ENCODE assay signal across 8 cellular contexts in the genomic region with DNA sequence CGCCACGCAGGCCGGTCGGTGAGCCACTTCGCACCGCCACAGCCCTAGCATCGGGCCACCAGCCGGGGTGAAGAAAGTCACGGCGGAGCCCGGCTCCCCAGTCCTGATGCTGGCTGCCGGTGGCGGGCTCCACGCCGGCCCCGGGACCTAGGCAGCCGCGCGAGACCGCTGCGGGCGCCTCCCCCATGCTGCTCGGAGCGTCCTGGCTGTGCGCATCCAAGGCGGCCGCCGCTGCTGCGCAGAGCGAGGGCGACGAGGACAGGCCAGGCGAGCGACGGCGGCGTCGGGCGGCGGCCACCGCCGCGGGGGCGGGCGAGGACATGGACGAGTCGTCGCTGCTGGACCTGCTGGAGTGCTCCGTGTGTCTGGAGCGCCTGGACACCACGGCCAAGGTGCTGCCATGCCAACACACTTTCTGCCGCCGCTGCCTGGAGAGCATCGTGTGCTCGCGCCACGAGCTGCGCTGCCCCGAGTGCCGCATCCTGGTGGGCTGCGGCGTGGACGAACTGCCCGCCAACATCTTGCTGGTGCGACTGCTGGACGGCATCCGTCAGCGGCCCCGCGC. TPM values are rescaled to one million over a fixed set of nuclear protein-coding genes. Genes with fewer than 3 reads are reported as not detected.
A peak's percentile ranks its signal among the peaks of the same experiment; 100 is the strongest.
DNase-seq lines count a peak whose midpoint lies in the region; ATAC-seq and TF ChIP-seq lines count a peak whose summit lies in the region.

No MANE protein-coding gene starts in this region.

- no peaks in the 10 kb centered on the region for H3K36me3 ChIP-seq in psoas muscle (ENCODE audit: insufficient read depth in 1 of 2, low read depth in 1 of 2)

- no peaks in the 10 kb centered on the region for H3K9me3 Mint-ChIP-seq in activated naive CD4-positive, alpha-beta T cell treated with anti-CD3 and anti-CD28 coated beads for 36 hours

- DNase-seq in GDM1 (lab: John Stamatoyannopoulos, UW), result peak; percentile 45
- DNase-seq in HK-2 (ENCODE audit: unreplicated experiment), result peak; percentile 6
- DNase-seq in activated naive CD4-positive, alpha-beta T cell treated with anti-CD3 and anti-CD28 coated beads for 36 hours, result peak; percentile 44
- peak; percentile 69 for DNase-seq in left ventricle myocardium superior
- DNase-seq in psoas muscle, result peak; percentile 51 to 74
- DNase-seq in COR-L47 (lab: John Stamatoyannopoulos, UW), result no peak
- no peak for DNase-seq in NCI-H1048 (lab: John Stamatoyannopoulos, UW)

- no peaks in the 10 kb centered on the region for H3K27me3 ChIP-seq in psoas muscle (ENCODE audit: insufficient read depth in 3 of 3, low read length in 2 of 3)

- CTCF ChIA-PET in activated naive CD4-positive, alpha-beta T cell treated with anti-CD3 and anti-CD28 coated beads for 36 hours (lab: Charles Lee), result interaction anchor here (1.3 to 4.7 kb wide), 3 partner anchors 30 to 381 kb away, joined by 3 to 57 read pairs (median 4); no protein-coding TSS in a partner anchor

- peak overlapping the region; percentile 82 for H3K27ac ChIP-seq in psoas muscle

- H3K4me1 Mint-ChIP-seq in activated naive CD4-positive, alpha-beta T cell treated with anti-CD3 and anti-CD28 coated beads for 36 hours (ENCODE audit: low read depth), result peaks cover 48% of the 10 kb centered on the region

- peak; percentile 65 for ATAC-seq in left ventricle myocardium superior
- peak; percentile 48 to 63 (median 58) for ATAC-seq in psoas muscle
- ATAC-seq in GM19023 (IDR thresholded peaks at IDR 0.05; ENCODE audit: unreplicated experiment), result no peak

- H3K27me3 Mint-ChIP-seq in activated naive CD4-positive, alpha-beta T cell treated with anti-CD3 and anti-CD28 coated beads for 36 hours (ENCODE audit: low read depth), result peaks cover 6% of the 10 kb centered on the region

- H3K27ac Mint-ChIP-seq in activated naive CD4-positive, alpha-beta T cell treated with anti-CD3 and anti-CD28 coated beads for 36 hours, result no peak overlapping the region

- no peak for TF ChIP-seq CTCF in psoas muscle (IDR thresholded peaks at IDR 0.05)

- intact Hi-C loops in activated naive CD4-positive, alpha-beta T cell treated with anti-CD3 and anti-CD28 coated beads for 36 hours (cut with micrococcal nuclease), result loop anchor here (1.0 to 5.0 kb wide), 7 partner anchors 15 to 363 kb away; no protein-coding TSS in a partner anchor
- intact Hi-C loops in left ventricle myocardium superior (cut with micrococcal nuclease), result loop anchor here (10.0 kb wide), 1 partner anchor 385 kb away; no protein-coding TSS in a partner anchor
- intact Hi-C loops in psoas muscle (cut with DNase I), result loop anchor here (5.0 kb wide), 3 partner anchors 78 to 378 kb away; no protein-coding TSS in a partner anchor

- WGBS in psoas muscle, 3 donors, result 0 to 1% (median 0%) methylated on average over 55 to 70 of the region's 70 CpGs

- peak overlapping the region; percentile 86 for H3K4me3 ChIP-seq in psoas muscle

- peaks cover 2% of the 10 kb centered on the region for H3K36me3 Mint-ChIP-seq in activated naive CD4-positive, alpha-beta T cell treated with anti-CD3 and anti-CD28 coated beads for 36 hours (ENCODE audit: low read depth)

- H3K4me3 Mint-ChIP-seq in activated naive CD4-positive, alpha-beta T cell treated with anti-CD3 and anti-CD28 coated beads for 36 hours, result peak overlapping the region; percentile 57

- H3K4me1 ChIP-seq in psoas muscle, result peaks cover 28% of the 10 kb centered on the region

- H3K9me3 ChIP-seq in psoas muscle, result no peaks in the 10 kb centered on the region

RNA-seq across cellular contexts. Expression of a gene that starts 0.4 kb away (rescaled TPM):
- 1 to 10 TPM; 1.8 to 2.0 TPM for total RNA-seq in activated naive CD4-positive, alpha-beta T cell treated with anti-CD3 and anti-CD28 coated beads for 36 hours
- total RNA-seq in left ventricle myocardium superior, result 7.4 TPM
- 10 to 100 TPM in 2 of 4 donors, 1 to 10 TPM in 2; 6.8 to 27.0 (median 12.9) TPM for total RNA-seq in psoas muscle
- 10 to 100 TPM in 1 of 3 donors, 1 to 10 TPM in 2; 4.6 to 15.6 (median 9.0) TPM for polyA plus RNA-seq in psoas muscle

Comparison
In these comparisons a context has a peak if more than half of its experiments do, and no peak if none do; other contexts are left out.
1. DNase-seq: peak in GDM1 (single experiment), HK-2 (single experiment), activated naive CD4-positive, alpha-beta T cell treated with anti-CD3 and anti-CD28 coated beads for 36 hours (single experiment), left ventricle myocardium superior (single experiment) and psoas muscle (2 of 2); none in COR-L47 (single experiment) and NCI-H1048 (single experiment).